ENCODE assay signal across 9 cellular contexts in the genomic region with DNA sequence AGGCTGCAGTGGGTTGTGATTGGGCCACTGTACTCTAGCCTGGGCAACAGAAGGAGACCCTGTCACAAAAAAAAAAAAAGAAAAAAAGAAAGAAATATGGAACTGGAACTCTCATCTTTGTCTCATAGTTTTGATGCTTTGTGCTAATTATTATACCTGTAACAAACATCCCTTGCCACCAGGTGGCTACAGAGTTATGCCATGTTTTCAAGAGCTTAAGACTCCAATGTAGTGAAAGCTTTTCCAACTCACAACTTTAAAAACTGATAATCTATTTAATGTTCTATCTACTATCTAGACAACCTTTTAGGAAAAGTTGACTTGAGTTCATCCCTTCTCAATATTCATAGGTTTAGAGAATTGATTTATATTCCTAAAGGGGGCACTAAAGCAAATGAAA. TPM values are rescaled to one million over a fixed set of nuclear protein-coding genes. Genes with fewer than 3 reads are reported as not detected.
DNase-seq lines count a peak whose midpoint lies in the region; ATAC-seq, FAIRE-seq and TF ChIP-seq lines count a peak whose summit lies in the region.
"Had no signal": no experiment of that assay in that cellular context is flagged by ENCODE, and none has a peak within 500 bp of the region (broad histone marks: within the 10 kb centered on the region; RNA-seq: fewer than 3 reads in every experiment).

No MANE protein-coding gene starts in this region.

- H3K36me3 Mint-ChIP-seq in activated CD8-positive, alpha-beta T cell treated with anti-CD3 and anti-CD28 coated beads for 36 hours (ENCODE audit: low read depth): no peaks in the 10 kb centered on the region
- H3K36me3 Mint-ChIP-seq: stimulated activated naive B cell treated with anti-CD40 and anti-IgM and Interleukin-4, amounts not matched to agents 10 μg/mL and 1 μg/mL and 100 μg/mL, for 72 hours had no signal

- H3K27ac ChIP-seq in liver (ENCODE audit: low read depth in 1 of 2, low read length in 2 of 2): no peak overlapping the region

- DNase-seq in D721Med (ENCODE audit: insufficient read length, low spot score): no peak
- DNase-seq in HEK293T (ENCODE audit: extremely low spot score): peak; percentile 36
- DNase-seq in amniotic epithelial cell (ENCODE audit: low read depth): peak; percentile 17
- DNase-seq in activated CD8-positive, alpha-beta T cell treated with anti-CD3 and anti-CD28 coated beads for 36 hours: no peak
- no peak for DNase-seq in posterior vena cava (ENCODE audit: low spot score)
- no peak for DNase-seq in activated CD8-positive, alpha-beta memory T cell treated with anti-CD3 and anti-CD28 coated beads for 24 hours
- no peak for DNase-seq in GM19240 (ENCODE audit: insufficient read length, low spot score)
- DNase-seq: stimulated activated naive B cell treated with anti-CD40 and anti-IgM and Interleukin-4, amounts not matched to agents 10 μg/mL and 1 μg/mL and 100 μg/mL, for 72 hours had no signal

- no peak overlapping the region for H3K4me3 ChIP-seq in liver (ENCODE audit: low read depth in 1 of 3, low read length in 3 of 3)

- H3K9ac ChIP-seq in liver (ENCODE audit: low read depth in 1 of 2, low read length in 2 of 2): no peak overlapping the region

- H3K9me3 Mint-ChIP-seq in activated CD8-positive, alpha-beta T cell treated with anti-CD3 and anti-CD28 coated beads for 36 hours: no peaks in the 10 kb centered on the region
- H3K9me3 Mint-ChIP-seq: stimulated activated naive B cell treated with anti-CD40 and anti-IgM and Interleukin-4, amounts not matched to agents 10 μg/mL and 1 μg/mL and 100 μg/mL, for 72 hours had no signal

- H3K4me1 ChIP-seq in liver (ENCODE audit: control insufficient read depth in 4 of 4, insufficient read depth in 4 of 4, low read length in 3 of 4): no peaks in the 10 kb centered on the region

- peak; percentile 48 to 65 for TF ChIP-seq RAD21 in liver (IDR thresholded peaks at IDR 0.05)

- H3K27me3 ChIP-seq in liver (ENCODE audit: control insufficient read depth in 4 of 4, insufficient read depth in 4 of 4, low read length in 3 of 4): no peaks in the 10 kb centered on the region

- no peaks in the 10 kb centered on the region for H3K36me3 ChIP-seq in liver (ENCODE audit: control insufficient read depth in 4 of 4, insufficient read depth in 3 of 4, low read depth in 1 of 4, low read length in 3 of 4)

- POLR2A ChIA-PET in HEK293T (lab: Yijun Ruan, JAX): no interaction called here
- POLR2A ChIA-PET in activated CD8-positive, alpha-beta T cell treated with anti-CD3 and anti-CD28 coated beads for 36 hours (lab: Charles Lee): no interaction called here

- peak; percentile 37 for TF ChIP-seq CTCF in D721Med (IDR thresholded peaks at IDR 0.05; ENCODE audit: insufficient read depth, missing control alignments)
- peak; percentile 39 for TF ChIP-seq CTCF in liver (IDR thresholded peaks at IDR 0.05; ENCODE audit: low read depth, low read length, missing input control)
- TF ChIP-seq CTCF in activated CD8-positive, alpha-beta T cell treated with anti-CD3 and anti-CD28 coated beads for 36 hours (IDR thresholded peaks at IDR 0.05): no peak

- no peak overlapping the region for H3K4me3 Mint-ChIP-seq in activated CD8-positive, alpha-beta T cell treated with anti-CD3 and anti-CD28 coated beads for 36 hours
- H3K4me3 Mint-ChIP-seq: stimulated activated naive B cell treated with anti-CD40 and anti-IgM and Interleukin-4, amounts not matched to agents 10 μg/mL and 1 μg/mL and 100 μg/mL, for 72 hours had no signal

- intact Hi-C loops in activated CD8-positive, alpha-beta T cell treated with anti-CD3 and anti-CD28 coated beads for 36 hours (cut with micrococcal nuclease): no loop called here
- intact Hi-C loops in posterior vena cava (cut with DNase I): no loop called here

- FAIRE-seq in D721Med (lab: Jason Lieb, UNC): no peak

- no peaks in the 10 kb centered on the region for H3K27me3 Mint-ChIP-seq in activated CD8-positive, alpha-beta T cell treated with anti-CD3 and anti-CD28 coated beads for 36 hours
- H3K27me3 Mint-ChIP-seq: stimulated activated naive B cell treated with anti-CD40 and anti-IgM and Interleukin-4, amounts not matched to agents 10 μg/mL and 1 μg/mL and 100 μg/mL, for 72 hours had no signal

- no peaks in the 10 kb centered on the region for H3K9me3 ChIP-seq in liver (ENCODE audit: control insufficient read depth in 4 of 4, low read length in 3 of 4)

- H3K27ac Mint-ChIP-seq in activated CD8-positive, alpha-beta T cell treated with anti-CD3 and anti-CD28 coated beads for 36 hours: no peak overlapping the region
- H3K27ac Mint-ChIP-seq: stimulated activated naive B cell treated with anti-CD40 and anti-IgM and Interleukin-4, amounts not matched to agents 10 μg/mL and 1 μg/mL and 100 μg/mL, for 72 hours had no signal

- no peak for ATAC-seq in activated CD8-positive, alpha-beta T cell treated with anti-CD3 and anti-CD28 coated beads for 36 hours
- ATAC-seq: stimulated activated naive B cell treated with anti-CD40 and anti-IgM and Interleukin-4, amounts not matched to agents 10 μg/mL and 1 μg/mL and 100 μg/mL, for 72 hours had no signal

- CTCF ChIA-PET in HEK293T (lab: Yijun Ruan, JAX): interaction anchor here (0.6 to 1.2 kb wide), 4 partner anchors 14 to 482 kb away, joined by 3 to 5 read pairs (median 3); no protein-coding TSS in a partner anchor
- CTCF ChIA-PET in activated CD8-positive, alpha-beta T cell treated with anti-CD3 and anti-CD28 coated beads for 36 hours (lab: Charles Lee): no interaction called here

- H3K4me1 Mint-ChIP-seq in activated CD8-positive, alpha-beta T cell treated with anti-CD3 and anti-CD28 coated beads for 36 hours (ENCODE audit: low read depth): no peaks in the 10 kb centered on the region
- H3K4me1 Mint-ChIP-seq: stimulated activated naive B cell treated with anti-CD40 and anti-IgM and Interleukin-4, amounts not matched to agents 10 μg/mL and 1 μg/mL and 100 μg/mL, for 72 hours had no signal

TF ChIP-seq in HEK293T, 16 proteins besides CTCF, POLR2A, EP300 and RAD21:
- TF ChIP-seq FOXA1 (IDR thresholded peaks at IDR 0.05): no peak
- no peak for TF ChIP-seq HDGF (IDR thresholded peaks at IDR 0.05; ENCODE audit: borderline replicate concordance)
- TF ChIP-seq BHLHE40 (IDR thresholded peaks at IDR 0.05; ENCODE audit: borderline replicate concordance): no peak
- TF ChIP-seq L3MBTL2 (conservative IDR thresholded peaks at IDR 0.05): no peak
- TF ChIP-seq, protein P1, sequence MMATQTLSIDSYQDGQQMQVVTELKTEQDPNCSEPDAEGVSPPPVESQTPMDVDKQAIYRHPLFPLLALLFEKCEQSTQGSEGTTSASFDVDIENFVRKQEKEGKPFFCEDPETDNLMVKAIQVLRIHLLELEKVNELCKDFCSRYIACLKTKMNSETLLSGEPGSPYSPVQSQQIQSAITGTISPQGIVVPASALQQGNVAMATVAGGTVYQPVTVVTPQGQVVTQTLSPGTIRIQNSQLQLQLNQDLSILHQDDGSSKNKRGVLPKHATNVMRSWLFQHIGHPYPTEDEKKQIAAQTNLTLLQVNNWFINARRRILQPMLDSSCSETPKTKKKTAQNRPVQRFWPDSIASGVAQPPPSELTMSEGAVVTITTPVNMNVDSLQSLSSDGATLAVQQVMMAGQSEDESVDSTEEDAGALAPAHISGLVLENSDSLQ (IDR thresholded peaks at IDR 0.05): no peak
- TF ChIP-seq NFRKB (IDR thresholded peaks at IDR 0.05): no peak
TF ChIP-seq in HEK293T: peak in this region for 0.

TF ChIP-seq in liver, 16 proteins besides CTCF, POLR2A, EP300 and RAD21 (continues in another document):
- TF ChIP-seq NR2F2 (IDR thresholded peaks at IDR 0.05) (no peak), GABPA (IDR thresholded peaks at IDR 0.05 in 1 of 2, conservative IDR thresholded peaks at IDR 0.05 in 1 of 2) (no peak), HNF4A (conservative IDR thresholded peaks at IDR 0.05) (no peak), YY1 (IDR thresholded peaks at IDR 0.05) (no peak), FOXA1 (IDR thresholded peaks at IDR 0.05) (no peak), EGR1 (IDR thresholded peaks at IDR 0.05; ENCODE audit: low read depth in 2 of 2) (no peak)
- TF ChIP-seq, protein P2, sequence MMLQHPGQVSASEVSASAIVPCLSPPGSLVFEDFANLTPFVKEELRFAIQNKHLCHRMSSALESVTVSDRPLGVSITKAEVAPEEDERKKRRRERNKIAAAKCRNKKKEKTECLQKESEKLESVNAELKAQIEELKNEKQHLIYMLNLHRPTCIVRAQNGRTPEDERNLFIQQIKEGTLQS (IDR thresholded peaks at IDR 0.05): no peak
- TF ChIP-seq, protein P3, sequence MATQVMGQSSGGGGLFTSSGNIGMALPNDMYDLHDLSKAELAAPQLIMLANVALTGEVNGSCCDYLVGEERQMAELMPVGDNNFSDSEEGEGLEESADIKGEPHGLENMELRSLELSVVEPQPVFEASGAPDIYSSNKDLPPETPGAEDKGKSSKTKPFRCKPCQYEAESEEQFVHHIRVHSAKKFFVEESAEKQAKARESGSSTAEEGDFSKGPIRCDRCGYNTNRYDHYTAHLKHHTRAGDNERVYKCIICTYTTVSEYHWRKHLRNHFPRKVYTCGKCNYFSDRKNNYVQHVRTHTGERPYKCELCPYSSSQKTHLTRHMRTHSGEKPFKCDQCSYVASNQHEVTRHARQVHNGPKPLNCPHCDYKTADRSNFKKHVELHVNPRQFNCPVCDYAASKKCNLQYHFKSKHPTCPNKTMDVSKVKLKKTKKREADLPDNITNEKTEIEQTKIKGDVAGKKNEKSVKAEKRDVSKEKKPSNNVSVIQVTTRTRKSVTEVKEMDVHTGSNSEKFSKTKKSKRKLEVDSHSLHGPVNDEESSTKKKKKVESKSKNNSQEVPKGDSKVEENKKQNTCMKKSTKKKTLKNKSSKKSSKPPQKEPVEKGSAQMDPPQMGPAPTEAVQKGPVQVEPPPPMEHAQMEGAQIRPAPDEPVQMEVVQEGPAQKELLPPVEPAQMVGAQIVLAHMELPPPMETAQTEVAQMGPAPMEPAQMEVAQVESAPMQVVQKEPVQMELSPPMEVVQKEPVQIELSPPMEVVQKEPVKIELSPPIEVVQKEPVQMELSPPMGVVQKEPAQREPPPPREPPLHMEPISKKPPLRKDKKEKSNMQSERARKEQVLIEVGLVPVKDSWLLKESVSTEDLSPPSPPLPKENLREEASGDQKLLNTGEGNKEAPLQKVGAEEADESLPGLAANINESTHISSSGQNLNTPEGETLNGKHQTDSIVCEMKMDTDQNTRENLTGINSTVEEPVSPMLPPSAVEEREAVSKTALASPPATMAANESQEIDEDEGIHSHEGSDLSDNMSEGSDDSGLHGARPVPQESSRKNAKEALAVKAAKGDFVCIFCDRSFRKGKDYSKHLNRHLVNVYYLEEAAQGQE (IDR thresholded peaks at IDR 0.05): no peak

RNA-seq across cellular contexts. Expression of a gene that starts 42.4 kb away (rescaled TPM):
- total RNA-seq in liver (not detected), posterior vena cava (not detected)
- polyA plus RNA-seq in liver: not detected
- total RNA-seq in activated CD8-positive, alpha-beta T cell treated with anti-CD3 and anti-CD28 coated beads for 36 hours: not detected

Comparison
In these comparisons a context has a peak if more than half of its experiments do, and no peak if none do; other contexts are left out.
1. DNase-seq: peak in HEK293T (single experiment) and amniotic epithelial cell (single experiment); none in D721Med (single experiment), activated CD8-positive, alpha-beta T cell treated with anti-CD3 and anti-CD28 coated beads for 36 hours (single experiment), posterior vena cava (single experiment), activated CD8-positive, alpha-beta memory T cell treated with anti-CD3 and anti-CD28 coated beads for 24 hours (single experiment) and GM19240 (single experiment).